ENCODE assay signal across 19 cellular contexts in the genomic region with DNA sequence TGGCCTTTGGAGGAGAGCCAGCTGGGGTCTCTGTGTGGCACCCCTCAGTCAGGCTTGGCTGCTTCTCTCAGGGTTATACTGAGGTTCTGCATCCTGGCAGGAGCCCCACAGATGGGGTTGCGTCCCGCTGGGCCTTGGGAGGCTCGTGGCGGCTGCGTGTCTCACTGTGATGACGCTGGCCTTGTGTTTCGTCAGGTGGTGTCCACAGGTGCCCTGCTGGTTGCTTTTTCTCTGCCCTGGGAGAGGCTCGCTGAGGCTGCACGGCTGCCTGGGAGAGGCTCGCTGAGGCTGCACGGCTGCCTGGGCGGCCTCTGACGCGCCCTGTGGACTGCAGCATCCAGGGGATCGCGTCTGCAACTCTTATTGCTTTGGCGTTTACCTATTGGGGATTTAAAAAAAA. TPM values are rescaled to one million over a fixed set of nuclear protein-coding genes. Genes with fewer than 3 reads are reported as not detected.
DNase-seq lines count a peak whose midpoint lies in the region; ATAC-seq and TF ChIP-seq lines count a peak whose summit lies in the region.
"Had no signal": no experiment of that assay in that cellular context is flagged by ENCODE, and none has a peak within 500 bp of the region (broad histone marks: within the 10 kb centered on the region; RNA-seq: fewer than 3 reads in every experiment).

No MANE protein-coding gene starts in this region.

- ATAC-seq in stimulated activated memory B cell treated with anti-CD40 and anti-IgM and Interleukin-4, amounts not matched to agents 10 μg/mL and 1 μg/mL and 100 μg/mL, for 72 hours: no peak
- ATAC-seq in GM21526 (IDR thresholded peaks at IDR 0.05; ENCODE audit: low FRiP score, unreplicated experiment) (no peak), GM18868 (IDR thresholded peaks at IDR 0.05; ENCODE audit: unreplicated experiment) (no peak)
- ATAC-seq: SK-N-SH treated with all-trans-retinoic acid at 6 μM for 48 hours had no signal

- no TSS peak for BruUV-seq in Caco-2 (replicated peaks; lab: Mats Ljungman, UMichigan)

- TF ChIP-seq POLR2A in esophagus muscularis mucosa (IDR thresholded peaks at IDR 0.05; ENCODE audit: low read depth): no peak

- intact Hi-C loops in Caco-2 (cut with micrococcal nuclease; ENCODE audit: unreplicated experiment): no loop called here
- intact Hi-C loops in esophagus muscularis mucosa (cut with DNase I): no loop called here

- H3K4me1 ChIP-seq in Caco-2 (no peaks in the 10 kb centered on the region), HEK293 (ENCODE audit: control insufficient read depth, insufficient read depth, low read length) (no peaks in the 10 kb centered on the region), esophagus muscularis mucosa (peaks cover 13 to 57% (median 28%) of the 10 kb centered on the region in 4 donors)

- POLR2A ChIA-PET in Caco-2 (lab: Charles Lee): interaction anchor here (0.6 kb wide), 1 partner anchor 103 kb away, joined by 18 read pairs; no protein-coding TSS in a partner anchor
- POLR2A ChIA-PET in HEK293 (lab: Yijun Ruan, JAX): no interaction called here

- H3K4me3 Mint-ChIP-seq in Caco-2 (ENCODE audit: unreplicated experiment) (no peak overlapping the region), glutamatergic neuron (ENCODE audit: unreplicated experiment) (peak overlapping the region; percentile 82)
- H3K4me3 Mint-ChIP-seq in stimulated activated memory B cell treated with anti-CD40 and anti-IgM and Interleukin-4, amounts not matched to agents 10 μg/mL and 1 μg/mL and 100 μg/mL, for 72 hours: no peak overlapping the region

- DNase-seq in Caco-2 (no peak), glutamatergic neuron (no peak), esophagus muscularis mucosa (ENCODE audit: extremely low spot score) (no peak)
- DNase-seq: GOT3, HCEC 1CT, Karpas-422, NCI-H1092, NCI-H1417 treated with DMSO at 0.1 percent for 48 hours, NCI-H1694 treated with DMSO at 0.1 percent for 48 hours, NCI-H2081, NCI-H2171 treated with DMSO at 0.1 percent for 48 hours, NCI-H446, NCI-H524 treated with DMSO at 0.1 percent for 48 hours, NCI-H774 had no signal

- H3K9me3 ChIP-seq in Caco-2: no peaks in the 10 kb centered on the region
- H3K9me3 ChIP-seq in HEK293 (ENCODE audit: control insufficient read depth, insufficient read depth, low read depth, low read length): no peaks in the 10 kb centered on the region
- no peaks in the 10 kb centered on the region for H3K9me3 ChIP-seq in esophagus muscularis mucosa

- 92% methylated on average over 14 of the region's 17 CpGs for WGBS in esophagus muscularis mucosa

- CTCF ChIA-PET in Caco-2 (lab: Charles Lee) (interaction anchor here (0.5 kb wide), 1 partner anchor 23 kb away, joined by 4 read pairs; no protein-coding TSS in a partner anchor), HEK293 (lab: Yijun Ruan, JAX) (no interaction called here)

- H3K4me1 Mint-ChIP-seq in Caco-2 (ENCODE audit: low read depth, unreplicated experiment) (peaks cover 3% of the 10 kb centered on the region), glutamatergic neuron (ENCODE audit: low read depth, unreplicated experiment) (peaks cover 15% of the 10 kb centered on the region)
- H3K4me1 Mint-ChIP-seq in stimulated activated memory B cell treated with anti-CD40 and anti-IgM and Interleukin-4, amounts not matched to agents 10 μg/mL and 1 μg/mL and 100 μg/mL, for 72 hours: peaks cover 61% of the 10 kb centered on the region

- H3K36me3 ChIP-seq in Caco-2 (ENCODE audit: control insufficient read depth, insufficient read depth, low read length): peaks cover under 1% of the 10 kb centered on the region; the same call in 1 of the 2 replicates
- peaks cover 0 to 12% of the 10 kb centered on the region in 2 experiments; a peak in 2 of 3 replicates for H3K36me3 ChIP-seq in HEK293 (ENCODE audit: control insufficient read depth in 2 of 2, insufficient read depth in 1 of 2, low read length in 2 of 2)
- peaks cover 0 to 39% (median 24%) of the 10 kb centered on the region in 4 donors for H3K36me3 ChIP-seq in esophagus muscularis mucosa

- no peak for TF ChIP-seq EP300 in esophagus muscularis mucosa (IDR thresholded peaks at IDR 0.05)

- H3K27ac Mint-ChIP-seq in Caco-2 (ENCODE audit: unreplicated experiment): peak overlapping the region; percentile 11
- H3K27ac Mint-ChIP-seq in glutamatergic neuron (ENCODE audit: unreplicated experiment): peak overlapping the region; percentile 77
- peak overlapping the region; percentile 20 for H3K27ac Mint-ChIP-seq in stimulated activated memory B cell treated with anti-CD40 and anti-IgM and Interleukin-4, amounts not matched to agents 10 μg/mL and 1 μg/mL and 100 μg/mL, for 72 hours

- H3K27me3 Mint-ChIP-seq in Caco-2 (ENCODE audit: insufficient read depth, unreplicated experiment) (no peaks in the 10 kb centered on the region), glutamatergic neuron (ENCODE audit: unreplicated experiment) (peaks cover 9% of the 10 kb centered on the region)
- H3K27me3 Mint-ChIP-seq in stimulated activated memory B cell treated with anti-CD40 and anti-IgM and Interleukin-4, amounts not matched to agents 10 μg/mL and 1 μg/mL and 100 μg/mL, for 72 hours: no peaks in the 10 kb centered on the region

- H3K27me3 ChIP-seq in Caco-2 (replicated peaks; ENCODE audit: control insufficient read depth, insufficient read depth, low read length) (no peaks in the 10 kb centered on the region), esophagus muscularis mucosa (no peaks in the 10 kb centered on the region)

- TF ChIP-seq CTCF in Caco-2 (IDR thresholded peaks at IDR 0.05; ENCODE audit: insufficient read depth in 1 of 2, low read depth in 1 of 2, low read length in 1 of 2, severe bottlenecking in 1 of 2, unreplicated experiment in 1 of 2) (no peak), HEK293 (tag by site-specific recombination; IDR thresholded peaks at IDR 0.05) (no peak), glutamatergic neuron (IDR thresholded peaks at IDR 0.05; ENCODE audit: partially characterized antibody, unreplicated experiment) (no peak), esophagus muscularis mucosa (IDR thresholded peaks at IDR 0.05) (no peak)

- H3K27ac ChIP-seq in HEK293 (ENCODE audit: extremely low read depth, low read depth, low read length): no peak overlapping the region
- H3K27ac ChIP-seq in esophagus muscularis mucosa (replicated peaks in 1 of 4): no peak overlapping the region

- H3K9me3 Mint-ChIP-seq in Caco-2 (ENCODE audit: unreplicated experiment) (no peaks in the 10 kb centered on the region), glutamatergic neuron (ENCODE audit: unreplicated experiment) (peaks cover 15% of the 10 kb centered on the region)
- no peaks in the 10 kb centered on the region for H3K9me3 Mint-ChIP-seq in stimulated activated memory B cell treated with anti-CD40 and anti-IgM and Interleukin-4, amounts not matched to agents 10 μg/mL and 1 μg/mL and 100 μg/mL, for 72 hours

- peaks cover 51% of the 10 kb centered on the region for H3K36me3 Mint-ChIP-seq in Caco-2 (ENCODE audit: insufficient read depth, unreplicated experiment)
- H3K36me3 Mint-ChIP-seq in glutamatergic neuron (ENCODE audit: unreplicated experiment): no peaks in the 10 kb centered on the region
- peaks cover 34% of the 10 kb centered on the region for H3K36me3 Mint-ChIP-seq in stimulated activated memory B cell treated with anti-CD40 and anti-IgM and Interleukin-4, amounts not matched to agents 10 μg/mL and 1 μg/mL and 100 μg/mL, for 72 hours

- H3K4me3 ChIP-seq in Caco-2 (ENCODE audit: low read depth, low read length) (no peak overlapping the region), HEK293 (ENCODE audit: low read depth, low read length) (no peak overlapping the region), esophagus muscularis mucosa (no peak overlapping the region)

TF ChIP-seq in HEK293, 187 proteins besides CTCF, POLR2A, EP300 and RAD21:
- no peak for TF ChIP-seq ZBTB20 (tag by site-specific recombination; IDR thresholded peaks at IDR 0.05)
- peak; percentile 65 for TF ChIP-seq ZIC2 (tag by site-specific recombination; IDR thresholded peaks at IDR 0.05)
- no peak for TF ChIP-seq ZNF221 (tag by site-specific recombination; IDR thresholded peaks at IDR 0.05; ENCODE audit: borderline replicate concordance)
- TF ChIP-seq SCRT2 (tag by site-specific recombination; IDR thresholded peaks at IDR 0.05): peak; percentile 35; the same call in 1 of the 2 replicates
- no peak for TF ChIP-seq ZNF701 (tag by site-specific recombination; IDR thresholded peaks at IDR 0.05)
- no peak for TF ChIP-seq ZNF658 (tag by site-specific recombination; IDR thresholded peaks at IDR 0.05)

RNA-seq across cellular contexts. Expression of gene DOT1L, which starts 15.4 kb away (rescaled TPM):
- total RNA-seq in Caco-2 (2022) (51.8 and 55.6 TPM in 2 replicates), glutamatergic neuron (ENCODE audit: unreplicated experiment) (71.4 TPM), esophagus muscularis mucosa (10 to 100 TPM; 10.8 to 13.2 (median 12.0) TPM)

RNA-seq across cellular contexts. Expression of gene AP3D1, which starts 27.7 kb away (rescaled TPM):
- total RNA-seq in Caco-2 (2022) (150 and 151 TPM in 2 replicates), glutamatergic neuron (ENCODE audit: unreplicated experiment) (133 TPM), esophagus muscularis mucosa (100 to 1,000 TPM in 2 of 4 donors, 10 to 100 TPM in 2; 76.0 to 156 (median 93.7) TPM)

RNA-seq across cellular contexts. Expression of gene PLEKHJ1, which starts 57.0 kb away (rescaled TPM):
- total RNA-seq in Caco-2 (2022) (119 TPM in 2 replicates), glutamatergic neuron (ENCODE audit: unreplicated experiment) (164 TPM), esophagus muscularis mucosa (10 to 100 TPM; 41.9 to 69.8 (median 55.3) TPM)

RNA-seq across cellular contexts. Expression of gene SF3A2, which starts 57.5 kb away (rescaled TPM):
- total RNA-seq in Caco-2 (2022) (129 and 135 TPM in 2 replicates), glutamatergic neuron (ENCODE audit: unreplicated experiment) (101 TPM), esophagus muscularis mucosa (10 to 100 TPM; 29.5 to 56.9 (median 35.3) TPM)

Comparison
In these comparisons a context has a peak if more than half of its experiments do, and no peak if none do; other contexts are left out.
1. H3K27ac Mint-ChIP-seq: peak in every context shown above with its lines; median percentile 77 in glutamatergic neuron; 20 in stimulated activated memory B cell treated with anti-CD40 and anti-IgM and Interleukin-4, amounts not matched to agents 10 μg/mL and 1 μg/mL and 100 μg/mL, for 72 hours; 11 in Caco-2.